Comparison of ENCODE assay signal across 7 cellular contexts in genomic region chr4:180057891-180058643, GRCh38.
A peak's percentile ranks its signal among the peaks of the same experiment; 100 is the strongest.
DNase-seq lines count a peak whose midpoint lies in the region; ATAC-seq and TF ChIP-seq lines count a peak whose summit lies in the region.

No MANE protein-coding gene starts in this region.

- peak; percentile 58 for ATAC-seq in GM18511 (IDR thresholded peaks at IDR 0.05; ENCODE audit: unreplicated experiment)
- peak; percentile 41 for ATAC-seq in HG02870 (IDR thresholded peaks at IDR 0.05; ENCODE audit: unreplicated experiment)

- TF ChIP-seq CTCF in fibroblast of pulmonary artery (IDR thresholded peaks at IDR 0.05; ENCODE audit: low read length, missing control alignments), result no peak

- no peaks in the 10 kb centered on the region for H3K9me3 ChIP-seq in SJSA1 (replicated peaks)
- no peaks in the 10 kb centered on the region for H3K9me3 ChIP-seq in neuron (ENCODE audit: low read length)

- H3K36me3 ChIP-seq in SJSA1 (no peaks in the 10 kb centered on the region), neuron (ENCODE audit: insufficient read depth, low read length) (no peaks in the 10 kb centered on the region)

- peak overlapping the region; percentile 99 for H2AFZ ChIP-seq in neuron (ENCODE audit: low read depth, low read length)

- peaks cover 33% of the 10 kb centered on the region for H3K27me3 ChIP-seq in SJSA1 (replicated peaks)
- H3K27me3 ChIP-seq in neuron (ENCODE audit: insufficient read depth, low read length), result peaks cover 40% of the 10 kb centered on the region

- H3K27ac ChIP-seq in SJSA1, result no peak overlapping the region

- H3K4me1 ChIP-seq in SJSA1 (replicated peaks) (peaks cover 10% of the 10 kb centered on the region), neuron (ENCODE audit: insufficient read depth, low read length) (peaks cover 20% of the 10 kb centered on the region)

- DNase-seq in SJSA1 (ENCODE audit: low read depth in 1 of 2, low spot score in 2 of 2) (no peak), fibroblast of pulmonary artery (ENCODE audit: low read depth) (peak; percentile 3), NCI-H526 treated with DMSO at 0.1 percent for 48 hours (lab: John Stamatoyannopoulos, UW) (no peak), Kasumi-1 (lab: John Stamatoyannopoulos, UW) (no peak)

- H3K4me3 ChIP-seq in SJSA1 (peak overlapping the region; percentile 15; the same call in 1 of the 2 replicates), fibroblast of pulmonary artery (replicated peaks; ENCODE audit: low read depth, low read length) (peak overlapping the region; percentile 46), neuron (ENCODE audit: low read length) (peak overlapping the region; percentile 72)

Comparison
In these comparisons a context has a peak if more than half of its experiments do, and no peak if none do; other contexts are left out.
1. H3K4me3 ChIP-seq: peak in every context shown above with its lines; median percentile 72 in neuron; 46 in fibroblast of pulmonary artery; 15 in SJSA1.